8 cellular contexts compared by ENCODE assay signal in genomic region chr9:22009563-22009867, GRCh38. TPM values are rescaled to one million over a fixed set of nuclear protein-coding genes. Genes with fewer than 3 reads are reported as not detected.
DNase-seq lines count a peak whose midpoint lies in the region; ATAC-seq and TF ChIP-seq lines count a peak whose summit lies in the region.

No MANE protein-coding gene starts in this region.

- no peaks in the 10 kb centered on the region for H3K9me2 ChIP-seq in SU-DHL-6 (replicated peaks; ENCODE audit: insufficient read depth, low read length)

- no peaks in the 10 kb centered on the region for H3K36me3 ChIP-seq in SU-DHL-6 (ENCODE audit: low read length)
- no peaks in the 10 kb centered on the region for H3K36me3 ChIP-seq in iPS-18a (ENCODE audit: control insufficient read depth, low read depth, low read length)

- peak overlapping the region; percentile 88 for H2AFZ ChIP-seq in SU-DHL-6 (ENCODE audit: low read depth, low read length, severe bottlenecking)

- H3K9me3 Mint-ChIP-seq in type B pancreatic cell = no peaks in the 10 kb centered on the region

- H3K36me3 Mint-ChIP-seq in type B pancreatic cell = no peaks in the 10 kb centered on the region

- no peaks in the 10 kb centered on the region for H4K20me1 ChIP-seq in SU-DHL-6 (ENCODE audit: low read depth, low read length)

- peak overlapping the region; percentile 99 for H3K27ac Mint-ChIP-seq in type B pancreatic cell

- H3K9ac ChIP-seq in SU-DHL-6 (ENCODE audit: low read length) (peak overlapping the region; percentile 62), iPS-18a (ENCODE audit: low read length) (no peak overlapping the region)

- H3K4me3 ChIP-seq in HFF-Myc (replicated peaks; ENCODE audit: low read depth, low read length) (peak overlapping the region; percentile 77), SU-DHL-6 (ENCODE audit: insufficient read depth, low read length, poor library complexity, severe bottlenecking) (peak overlapping the region; percentile 77), iPS-18a (ENCODE audit: low read length) (peak overlapping the region; percentile 71)

- TF ChIP-seq CTCF in HFF-Myc (IDR thresholded peaks at IDR 0.05; ENCODE audit: low read depth, low read length, missing control alignments) (peak; percentile 30), SU-DHL-6 (IDR thresholded peaks at IDR 0.05; ENCODE audit: insufficient read depth, low read length, poor library complexity, severe bottlenecking) (no peak), type B pancreatic cell (conservative IDR thresholded peaks at IDR 0.05) (no peak)

- no peaks in the 10 kb centered on the region for H3K79me2 ChIP-seq in SU-DHL-6 (ENCODE audit: insufficient read depth, low read length)

- DNase-seq in HFF-Myc (ENCODE audit: extremely low read depth, low read depth) = no peak
- no peak for DNase-seq in type B pancreatic cell (ENCODE audit: extremely low spot score, unreplicated experiment)
- DNase-seq in stimulated activated naive CD4-positive, alpha-beta T cell treated with Interleukin-2 at 50 U/mL for 16 hours (lab: John Stamatoyannopoulos, UW) = no peak
- no peak for DNase-seq in NCI-H1694 (lab: John Stamatoyannopoulos, UW)
- DNase-seq in SKM-1 (lab: John Stamatoyannopoulos, UW; ENCODE audit: unreplicated experiment) = no peak

- H3K4me1 Mint-ChIP-seq in type B pancreatic cell (ENCODE audit: unreplicated experiment) = peaks cover 4% of the 10 kb centered on the region

- peaks cover 12% of the 10 kb centered on the region for H3K4me1 ChIP-seq in iPS-18a (ENCODE audit: control insufficient read depth, low read depth, low read length)

- peak; percentile 43 for ATAC-seq in GM18519 (IDR thresholded peaks at IDR 0.05; ENCODE audit: low FRiP score, unreplicated experiment)

- no peaks in the 10 kb centered on the region for H3K27me3 ChIP-seq in SU-DHL-6 (ENCODE audit: low read length)
- H3K27me3 ChIP-seq in iPS-18a (ENCODE audit: control insufficient read depth, insufficient read depth, low read length) = peaks cover 72% of the 10 kb centered on the region

- H3K27ac ChIP-seq in SU-DHL-6 (ENCODE audit: low read depth, low read length) (peak overlapping the region; percentile 15; the same call in 1 of the 2 replicates), iPS-18a (ENCODE audit: low read length) (no peak overlapping the region)

- peak overlapping the region; percentile 97 for H3K4me3 Mint-ChIP-seq in type B pancreatic cell

- H3K4me2 ChIP-seq in SU-DHL-6 (ENCODE audit: low read depth, low read length, poor library complexity, severe bottlenecking) = peak overlapping the region; percentile 74

- H3F3A ChIP-seq in SU-DHL-6 (ENCODE audit: insufficient read depth) = peaks cover 7% of the 10 kb centered on the region; the same call in 1 of the 2 replicates

- H3K27me3 Mint-ChIP-seq in type B pancreatic cell = peaks cover 71% of the 10 kb centered on the region

- H3K9me3 ChIP-seq in SU-DHL-6 (ENCODE audit: insufficient read depth, low read length) (no peaks in the 10 kb centered on the region), iPS-18a (ENCODE audit: control insufficient read depth, low read depth, low read length) (no peaks in the 10 kb centered on the region)

RNA-seq across cellular contexts. Expression of gene CDKN2B, which starts 0.4 kb away (rescaled TPM):
- total RNA-seq in type B pancreatic cell (ENCODE audit: low replicate concordance) = 18.4 and 64.0 TPM in 2 replicates

RNA-seq across cellular contexts. Expression of gene CDKN2B-AS1, which starts 14.9 kb away (rescaled TPM):
- total RNA-seq in type B pancreatic cell (ENCODE audit: low replicate concordance) = 0.58 and 1.5 TPM in 2 replicates

RNA-seq across cellular contexts. Expression of gene CDKN2A, which starts 15.3 kb away (rescaled TPM):
- total RNA-seq in type B pancreatic cell (ENCODE audit: low replicate concordance) = 1.8 and 9.0 TPM in 2 replicates
